ENCODE assay signal across 12 cellular contexts in genomic region chr2:172639823-172640222, GRCh38.
A peak's percentile ranks its signal among the peaks of the same experiment; 100 is the strongest.
DNase-seq lines count a peak whose midpoint lies in the region; ATAC-seq and TF ChIP-seq lines count a peak whose summit lies in the region.
"Had no signal": no experiment of that assay in that cellular context is flagged by ENCODE, and none has a peak within 500 bp of the region (broad histone marks: within the 10 kb centered on the region; RNA-seq: fewer than 3 reads in every experiment).

No MANE protein-coding gene starts in this region.

- H3K27me3 ChIP-seq in ACC112 (ENCODE audit: insufficient read depth, low read length), result no peaks in the 10 kb centered on the region
- no peaks in the 10 kb centered on the region for H3K27me3 ChIP-seq in RWPE2 (ENCODE audit: insufficient read depth, poor library complexity, severe bottlenecking)
- H3K27me3 ChIP-seq in endodermal cell (ENCODE audit: control insufficient read depth, insufficient read depth, low read length, poor library complexity, severe bottlenecking), result no peaks in the 10 kb centered on the region
- H3K27me3 ChIP-seq: neutrophil had no signal

- in situ Hi-C loops in Caki2 (cut with HindIII; ENCODE audit: low pct_unique_long_range_greater_than_20kb, low sequenced_read_pairs), result no loop called here

- ATAC-seq in RWPE2 (ENCODE audit: low read depth) (peak; percentile 44; the same call in 2 of the 3 replicates), GM19452 (IDR thresholded peaks at IDR 0.05; ENCODE audit: unreplicated experiment) (no peak), HG03039 (IDR thresholded peaks at IDR 0.05; ENCODE audit: unreplicated experiment) (no peak), HG02840 (IDR thresholded peaks at IDR 0.05; ENCODE audit: low FRiP score, unreplicated experiment) (no peak)

- H3K4me3 ChIP-seq in ACC112 (ENCODE audit: low read depth, low read length), result no peak overlapping the region
- no peak overlapping the region for H3K4me3 ChIP-seq in RWPE2 (ENCODE audit: severe bottlenecking)
- H3K4me3 ChIP-seq in endodermal cell (ENCODE audit: low read length), result no peak overlapping the region

- H3K27ac ChIP-seq in ACC112 (ENCODE audit: low read depth, low read length) (peak overlapping the region; percentile 49; the same call in 1 of the 2 replicates), RWPE2 (ENCODE audit: poor library complexity, severe bottlenecking) (no peak overlapping the region), endodermal cell (ENCODE audit: low read depth, low read length) (no peak overlapping the region)
- H3K27ac ChIP-seq: neutrophil had no signal

- TF ChIP-seq CTCF in RWPE2 (IDR thresholded peaks at IDR 0.05; ENCODE audit: poor library complexity, severe bottlenecking) (no peak), endodermal cell (conservative IDR thresholded peaks at IDR 0.05) (no peak)

- no peak overlapping the region for H3K9ac ChIP-seq in endodermal cell (ENCODE audit: extremely low read depth, low read length, poor library complexity, severe bottlenecking)

- DNase-seq in Caki2 (ENCODE audit: low read depth) (peak; percentile 33), RWPE2 (ENCODE audit: low spot score) (no peak), fibroblast of gingiva (ENCODE audit: low read depth) (peak; percentile 93), endodermal cell (no peak)
- DNase-seq: activated CD8-positive, alpha-beta memory T cell treated with anti-CD3 and anti-CD28 coated beads, Interleukin-2, amount 50 U/mL, for 48 hours; kidney glomerular epithelial cell; SW 1271 had no signal

- H3K9me3 ChIP-seq in RWPE2 (ENCODE audit: severe bottlenecking) (no peaks in the 10 kb centered on the region), endodermal cell (ENCODE audit: control insufficient read depth, low read length) (no peaks in the 10 kb centered on the region)
- H3K9me3 ChIP-seq: neutrophil had no signal

- H3K4me3 Mint-ChIP-seq in endodermal cell, result no peak overlapping the region

- H3K9me3 Mint-ChIP-seq in endodermal cell, result no peaks in the 10 kb centered on the region

- H3K79me2 ChIP-seq in ACC112 (ENCODE audit: control insufficient read depth, insufficient read depth, low read length, unreplicated experiment), result no peaks in the 10 kb centered on the region

- no peaks in the 10 kb centered on the region for H3K27me3 Mint-ChIP-seq in endodermal cell (ENCODE audit: insufficient read depth)

- 88 to 95% methylated on average over 2 of the region's 2 CpGs for WGBS in endodermal cell (ENCODE audit: insufficient coverage in 1 of 2, insufficient read length in 1 of 2), 2 experiments

- H3K27ac Mint-ChIP-seq in endodermal cell, result no peak overlapping the region

- H3K4me1 ChIP-seq in ACC112 (ENCODE audit: control insufficient read depth, insufficient read depth, low read length, unreplicated experiment) (peaks cover 15% of the 10 kb centered on the region), RWPE2 (ENCODE audit: insufficient read depth, poor library complexity, severe bottlenecking) (peaks cover 5% of the 10 kb centered on the region), endodermal cell (ENCODE audit: control insufficient read depth, insufficient read depth, low read length) (no peaks in the 10 kb centered on the region)

- no peaks in the 10 kb centered on the region for H3K36me3 Mint-ChIP-seq in endodermal cell (ENCODE audit: low read depth)

- H3K4me1 Mint-ChIP-seq in endodermal cell, result no peaks in the 10 kb centered on the region

- H3K36me3 ChIP-seq in ACC112 (ENCODE audit: insufficient read depth, low read length) (no peaks in the 10 kb centered on the region), RWPE2 (ENCODE audit: low read depth) (no peaks in the 10 kb centered on the region), endodermal cell (ENCODE audit: control insufficient read depth, insufficient read depth, low read length) (no peaks in the 10 kb centered on the region)
- H3K36me3 ChIP-seq: neutrophil had no signal

- H2AFZ ChIP-seq in ACC112 (ENCODE audit: low read length, unreplicated experiment), result no peak overlapping the region

Comparison
In these comparisons a context has a peak if more than half of its experiments do, and no peak if none do; other contexts are left out.
1. DNase-seq: peak in Caki2 (single experiment) and fibroblast of gingiva (single experiment); none in RWPE2 (single experiment) and endodermal cell (single experiment).